ENCODE assay signal across 9 cellular contexts in genomic region chr20:7094438-7094997, GRCh38.
DNase-seq lines count a peak whose midpoint lies in the region; ATAC-seq and TF ChIP-seq lines count a peak whose summit lies in the region.
"Had no signal": no experiment of that assay in that cellular context is flagged by ENCODE, and none has a peak within 500 bp of the region (broad histone marks: within the 10 kb centered on the region; RNA-seq: fewer than 3 reads in every experiment).

No MANE protein-coding gene starts in this region.

- H3K9me3 Mint-ChIP-seq in activated naive CD4-positive, alpha-beta T cell treated with anti-CD3 and anti-CD28 coated beads for 36 hours = peaks cover 9% of the 10 kb centered on the region

- no peaks in the 10 kb centered on the region for H3K4me1 ChIP-seq in MM.1S (ENCODE audit: low read length)

- no peak overlapping the region for H3K4me3 ChIP-seq in MM.1S (ENCODE audit: low read length)
- no peak overlapping the region for H3K4me3 ChIP-seq in SK-N-MC

- no peak overlapping the region for H3K9ac ChIP-seq in MM.1S (ENCODE audit: low read length)
- H3K9ac ChIP-seq in SK-N-MC (ENCODE audit: insufficient read length) = no peak overlapping the region

- no peak overlapping the region for H3K27ac Mint-ChIP-seq in activated naive CD4-positive, alpha-beta T cell treated with anti-CD3 and anti-CD28 coated beads for 36 hours
- H3K27ac Mint-ChIP-seq: activated naive CD4-positive, alpha-beta T cell treated with anti-CD3 and anti-CD28 coated beads, Interleukin-2, amount 50 U/mL, for 72 hours had no signal

- ATAC-seq in HG03469 (IDR thresholded peaks at IDR 0.05; ENCODE audit: unreplicated experiment) = no peak
- ATAC-seq in HG02610 (IDR thresholded peaks at IDR 0.05; ENCODE audit: unreplicated experiment) = no peak
- ATAC-seq: activated naive CD4-positive, alpha-beta T cell treated with anti-CD3 and anti-CD28 coated beads, Interleukin-2, amount 50 U/mL, for 72 hours had no signal

- TF ChIP-seq CTCF in MM.1S (IDR thresholded peaks at IDR 0.05; ENCODE audit: low read length) = peak; percentile 86

- DNase-seq in activated naive CD4-positive, alpha-beta T cell treated with anti-CD3 and anti-CD28 coated beads for 36 hours = peak; percentile 8
- no peak for DNase-seq in activated naive CD4-positive, alpha-beta T cell treated with Interleukin-2 at 50 U/mL for 16 hours
- DNase-seq in MM.1S (peak; percentile 32), SK-N-MC (ENCODE audit: low read depth, low spot score) (peak; percentile 2), iPS-NIHi7 (ENCODE audit: extremely low spot score) (peak; percentile 61)
- DNase-seq in stimulated activated CD4-positive, alpha-beta T cell treated with anti-CD3 and anti-CD28 coated beads, Interleukin-4, amount 100 ng/mL, for 1 hour = no peak

- no peaks in the 10 kb centered on the region for H3K36me3 Mint-ChIP-seq in activated naive CD4-positive, alpha-beta T cell treated with anti-CD3 and anti-CD28 coated beads for 36 hours (ENCODE audit: low read depth)

- no peak overlapping the region for H3K4me3 Mint-ChIP-seq in activated naive CD4-positive, alpha-beta T cell treated with anti-CD3 and anti-CD28 coated beads for 36 hours

- CTCF ChIA-PET in activated naive CD4-positive, alpha-beta T cell treated with anti-CD3 and anti-CD28 coated beads for 36 hours (lab: Charles Lee) = no interaction called here

- peak overlapping the region; percentile 54 for H2AFZ ChIP-seq in MM.1S (ENCODE audit: low read length)

- no peaks in the 10 kb centered on the region for H3K27me3 Mint-ChIP-seq in activated naive CD4-positive, alpha-beta T cell treated with anti-CD3 and anti-CD28 coated beads for 36 hours (ENCODE audit: low read depth)

- H4K20me1 ChIP-seq in MM.1S (ENCODE audit: insufficient read depth, low read length) = no peaks in the 10 kb centered on the region

- no peaks in the 10 kb centered on the region for H3K36me3 ChIP-seq in MM.1S (replicated peaks; ENCODE audit: insufficient read depth, low read length)
- no peaks in the 10 kb centered on the region for H3K36me3 ChIP-seq in SK-N-MC (ENCODE audit: insufficient read depth, low read length)

- no peaks in the 10 kb centered on the region for H3K9me2 ChIP-seq in MM.1S (replicated peaks; ENCODE audit: insufficient read depth, low read length)

- no peaks in the 10 kb centered on the region for H3K79me2 ChIP-seq in MM.1S (ENCODE audit: low read length)

- no peaks in the 10 kb centered on the region for H3F3A ChIP-seq in MM.1S (ENCODE audit: insufficient read depth, low read length)

- intact Hi-C loops in activated naive CD4-positive, alpha-beta T cell treated with anti-CD3 and anti-CD28 coated beads for 36 hours (cut with micrococcal nuclease) = loop anchor here (2.0 to 5.0 kb wide), 3 partner anchors 266 to 952 kb away; no protein-coding TSS in a partner anchor

- H3K4me2 ChIP-seq in MM.1S (ENCODE audit: low read depth, low read length) = no peak overlapping the region

- H3K4me1 Mint-ChIP-seq in activated naive CD4-positive, alpha-beta T cell treated with anti-CD3 and anti-CD28 coated beads for 36 hours (ENCODE audit: low read depth) = no peaks in the 10 kb centered on the region

- no peaks in the 10 kb centered on the region for H3K27me3 ChIP-seq in MM.1S (replicated peaks; ENCODE audit: insufficient read depth, low read length)

- H3K27ac ChIP-seq in MM.1S (ENCODE audit: low read length) = no peak overlapping the region
- H3K27ac ChIP-seq in SK-N-MC = no peak overlapping the region

- H3K9me3 ChIP-seq in MM.1S (replicated peaks; ENCODE audit: insufficient read depth, low read length) (no peaks in the 10 kb centered on the region), SK-N-MC (ENCODE audit: low read depth, low read length) (no peaks in the 10 kb centered on the region)

Comparison
In these comparisons a context has a peak if more than half of its experiments do, and no peak if none do; other contexts are left out.
1. DNase-seq: peak in activated naive CD4-positive, alpha-beta T cell treated with anti-CD3 and anti-CD28 coated beads for 36 hours (single experiment), MM.1S (single experiment), SK-N-MC (single experiment) and iPS-NIHi7 (single experiment); none in activated naive CD4-positive, alpha-beta T cell treated with Interleukin-2 at 50 U/mL for 16 hours (single experiment) and stimulated activated CD4-positive, alpha-beta T cell treated with anti-CD3 and anti-CD28 coated beads, Interleukin-4, amount 100 ng/mL, for 1 hour (single experiment).